In genomic region chr13:94305463-94305862, GRCh38 we compare ENCODE assay signal across 11 cellular contexts.
A peak's percentile ranks its signal among the peaks of the same experiment; 100 is the strongest.
DNase-seq lines count a peak whose midpoint lies in the region; ATAC-seq and TF ChIP-seq lines count a peak whose summit lies in the region.
"Had no signal": no experiment of that assay in that cellular context is flagged by ENCODE, and none has a peak within 500 bp of the region (broad histone marks: within the 10 kb centered on the region; RNA-seq: fewer than 3 reads in every experiment).

No MANE protein-coding gene starts in this region.

- no peaks in the 10 kb centered on the region for H3K9me3 Mint-ChIP-seq in HFFc6

- TF ChIP-seq POLR2A in gastroesophageal sphincter (IDR thresholded peaks at IDR 0.05) (no peak), thyroid gland (IDR thresholded peaks at IDR 0.05) (no peak)

- no peak overlapping the region for H3K9ac ChIP-seq in smooth muscle cell (ENCODE audit: low read depth)
- H3K9ac ChIP-seq: KMS-11 had no signal

- 21 to 56% methylated on average over 1 of the region's 1 CpG for WGBS in gastroesophageal sphincter (ENCODE audit: low coverage in 1 of 2), 2 donors
- 18% methylated on average over 1 of the region's 1 CpG for WGBS in smooth muscle cell (ENCODE audit: low lambda C conversion rate)
- WGBS in thyroid gland, 2 donors: 69 to 80% methylated on average over 1 of the region's 1 CpG

- TF ChIP-seq CTCF in HFFc6 (IDR thresholded peaks at IDR 0.05) (no peak), astrocyte of the cerebellum (IDR thresholded peaks at IDR 0.05; ENCODE audit: low read depth, low read length, missing control alignments) (no peak), gastroesophageal sphincter (IDR thresholded peaks at IDR 0.05) (no peak), smooth muscle cell (IDR thresholded peaks at IDR 0.05; ENCODE audit: borderline replicate concordance, insufficient read depth, poor library complexity, severe bottlenecking) (no peak), thyroid gland (IDR thresholded peaks at IDR 0.05) (no peak)

- H3K27ac ChIP-seq in gastroesophageal sphincter: no peak overlapping the region
- peak overlapping the region; percentile 50 for H3K27ac ChIP-seq in smooth muscle cell (ENCODE audit: low read depth)
- no peak overlapping the region for H3K27ac ChIP-seq in thyroid gland
- H3K27ac ChIP-seq: KMS-11, lower lobe of right lung had no signal

- no peaks in the 10 kb centered on the region for H4K20me1 ChIP-seq in smooth muscle cell (ENCODE audit: low read depth)

- DNase-seq in HFFc6 (peak; percentile 69), astrocyte of the cerebellum (ENCODE audit: low read depth) (peak; percentile 72), smooth muscle cell (lab: John Stamatoyannopoulos, UW; ENCODE audit: unreplicated experiment) (no peak), thyroid gland (no peak)
- DNase-seq in activated CD4-positive, alpha-beta T cell treated with anti-CD3 and anti-CD28 coated beads for 1 hour: no peak
- DNase-seq: lower lobe of right lung, NCI-H345 had no signal

- H3K27me3 ChIP-seq in gastroesophageal sphincter: no peaks in the 10 kb centered on the region
- H3K27me3 ChIP-seq in smooth muscle cell (ENCODE audit: low read depth): no peaks in the 10 kb centered on the region
- no peaks in the 10 kb centered on the region for H3K27me3 ChIP-seq in thyroid gland

- intact Hi-C loops in thyroid gland (cut with DNase I): no loop called here

- H3F3A ChIP-seq in smooth muscle cell (ENCODE audit: low read depth): no peaks in the 10 kb centered on the region

- ATAC-seq in gastroesophageal sphincter (peak; percentile 55), HG03520 (IDR thresholded peaks at IDR 0.05; ENCODE audit: unreplicated experiment) (no peak)
- ATAC-seq: lower lobe of right lung had no signal

- H3K4me3 Mint-ChIP-seq in HFFc6: no peak overlapping the region

- TF ChIP-seq EP300 in gastroesophageal sphincter (IDR thresholded peaks at IDR 0.05): no peak

- no peaks in the 10 kb centered on the region for H3K79me2 ChIP-seq in smooth muscle cell (ENCODE audit: low read depth)

- no peaks in the 10 kb centered on the region for H3K4me1 ChIP-seq in gastroesophageal sphincter
- peaks cover 6% of the 10 kb centered on the region for H3K4me1 ChIP-seq in smooth muscle cell (ENCODE audit: low read depth)
- H3K4me1 ChIP-seq in thyroid gland: no peaks in the 10 kb centered on the region
- H3K4me1 ChIP-seq: lower lobe of right lung had no signal

- H3K9me3 ChIP-seq in gastroesophageal sphincter (no peaks in the 10 kb centered on the region), smooth muscle cell (replicated peaks; ENCODE audit: low read depth) (no peaks in the 10 kb centered on the region), thyroid gland (no peaks in the 10 kb centered on the region)
- H3K9me3 ChIP-seq: lower lobe of right lung had no signal

- in situ Hi-C loops in astrocyte of the cerebellum (cut with HindIII; ENCODE audit: low sequenced_read_pairs): no loop called here

- H3K36me3 ChIP-seq in gastroesophageal sphincter (no peaks in the 10 kb centered on the region), smooth muscle cell (ENCODE audit: low read depth) (no peaks in the 10 kb centered on the region), thyroid gland (no peaks in the 10 kb centered on the region)
- H3K36me3 ChIP-seq: lower lobe of right lung had no signal

- H3K4me3 ChIP-seq in astrocyte of the cerebellum (ENCODE audit: low read depth, low read length) (no peak overlapping the region), gastroesophageal sphincter (no peak overlapping the region), smooth muscle cell (no peak overlapping the region), thyroid gland (replicated peaks in 1 of 3) (no peak overlapping the region)
- H3K4me3 ChIP-seq: lower lobe of right lung, skin epidermis had no signal

- peak overlapping the region; percentile 54 for H3K27ac Mint-ChIP-seq in HFFc6

- H3K4me2 ChIP-seq in smooth muscle cell: peak overlapping the region; percentile 48
- H3K4me2 ChIP-seq: KMS-11 had no signal

- no peaks in the 10 kb centered on the region for H3K27me3 Mint-ChIP-seq in HFFc6 (ENCODE audit: insufficient read depth)

- H2AFZ ChIP-seq in smooth muscle cell (ENCODE audit: low read depth): no peak overlapping the region

- H3K4me1 Mint-ChIP-seq in HFFc6 (ENCODE audit: low read depth): peaks cover 48% of the 10 kb centered on the region

- H3K36me3 Mint-ChIP-seq in HFFc6 (ENCODE audit: low read depth): no peaks in the 10 kb centered on the region

Comparison
In these comparisons a context has a peak if more than half of its experiments do, and no peak if none do; other contexts are left out.
1. DNase-seq: peak in HFFc6 (single experiment) and astrocyte of the cerebellum (single experiment); none in smooth muscle cell (single experiment), activated CD4-positive, alpha-beta T cell treated with anti-CD3 and anti-CD28 coated beads for 1 hour (single experiment) and thyroid gland (0 of 2).